Comparison of ENCODE assay signal across 16 cellular contexts in the genomic region with DNA sequence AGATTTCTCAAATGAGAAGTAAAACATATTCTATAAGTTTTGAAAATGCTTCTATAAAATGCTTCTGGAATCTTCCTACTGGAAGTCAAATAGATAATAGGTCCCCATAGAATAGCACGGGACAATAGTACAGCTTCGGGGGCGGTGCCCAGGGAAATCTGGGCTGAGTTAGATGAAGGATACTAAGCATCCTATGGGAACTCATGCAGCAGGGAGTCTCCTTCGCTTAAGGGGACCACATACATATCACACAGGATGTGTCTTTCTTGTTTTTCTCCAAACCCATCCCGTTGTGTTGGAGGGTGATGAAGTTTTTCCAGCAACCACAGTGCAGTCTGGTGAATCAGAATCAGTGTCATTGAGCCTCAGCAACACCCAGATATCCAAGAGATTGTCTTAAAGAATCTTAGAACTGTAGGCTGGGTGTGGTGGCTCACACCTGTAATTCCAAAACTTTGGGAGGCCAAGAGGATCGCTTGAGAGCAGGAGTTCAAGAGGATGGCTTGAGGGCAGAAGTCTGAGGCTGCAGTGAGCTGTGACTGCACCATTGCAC.
DNase-seq lines count a peak whose midpoint lies in the region; ATAC-seq lines count a peak whose summit lies in the region.
"Had no signal": no experiment of that assay in that cellular context is flagged by ENCODE, and none has a peak within 500 bp of the region (broad histone marks: within the 10 kb centered on the region; RNA-seq: fewer than 3 reads in every experiment).

No MANE protein-coding gene starts in this region.

- peak overlapping the region; percentile 72 for H3K27ac Mint-ChIP-seq in activated naive CD8-positive, alpha-beta T cell treated with anti-CD3 and anti-CD28 coated beads, Interleukin-2, amount 50 U/mL, for 24 hours
- H3K27ac Mint-ChIP-seq: dendritic cell treated with granulocyte-macrophage colony-stimulating factor and Interleukin-4, amounts not matched to agents 40 ng/mL and 50 ng/mL, for 4 days had no signal

- no peaks in the 10 kb centered on the region for H3K27me3 Mint-ChIP-seq in activated naive CD8-positive, alpha-beta T cell treated with anti-CD3 and anti-CD28 coated beads, Interleukin-2, amount 50 U/mL, for 24 hours
- H3K27me3 Mint-ChIP-seq: dendritic cell treated with granulocyte-macrophage colony-stimulating factor and Interleukin-4, amounts not matched to agents 40 ng/mL and 50 ng/mL, for 4 days; naive B cell had no signal

- in situ Hi-C loops in KBM-7 (cut with MboI; ENCODE audit: low pct_unique_long_range_greater_than_20kb, low sequenced_read_pairs) = no loop called here

- peaks cover 78% of the 10 kb centered on the region for H3K4me1 Mint-ChIP-seq in activated naive CD8-positive, alpha-beta T cell treated with anti-CD3 and anti-CD28 coated beads, Interleukin-2, amount 50 U/mL, for 24 hours

- H3K36me3 Mint-ChIP-seq in activated naive CD8-positive, alpha-beta T cell treated with anti-CD3 and anti-CD28 coated beads, Interleukin-2, amount 50 U/mL, for 24 hours (ENCODE audit: low read depth) = peaks cover 23% of the 10 kb centered on the region

- intact Hi-C loops in cardiac septum (cut with DNase I) = no loop called here

- ATAC-seq in activated naive CD8-positive, alpha-beta T cell treated with anti-CD3 and anti-CD28 coated beads, Interleukin-2, amount 50 U/mL, for 24 hours = peak; percentile 90
- no peak for ATAC-seq in HG03432 (IDR thresholded peaks at IDR 0.05; ENCODE audit: unreplicated experiment)
- ATAC-seq: HCT116, SK-N-SH treated with all-trans-retinoic acid at 6 μM for 48 hours had no signal

- peaks cover 16% of the 10 kb centered on the region for H3K9me3 Mint-ChIP-seq in activated naive CD8-positive, alpha-beta T cell treated with anti-CD3 and anti-CD28 coated beads, Interleukin-2, amount 50 U/mL, for 24 hours

- H3K4me3 Mint-ChIP-seq in activated naive CD8-positive, alpha-beta T cell treated with anti-CD3 and anti-CD28 coated beads, Interleukin-2, amount 50 U/mL, for 24 hours = peak overlapping the region; percentile 5
- H3K4me3 Mint-ChIP-seq: dendritic cell treated with granulocyte-macrophage colony-stimulating factor and Interleukin-4, amounts not matched to agents 40 ng/mL and 50 ng/mL, for 4 days; naive B cell had no signal

- peak; percentile 29 for DNase-seq in stimulated activated CD4-positive, alpha-beta T cell treated with anti-CD3 and anti-CD28 coated beads, Interleukin-2, amount 100 ng/mL, for 4 hours (ENCODE audit: low read depth)
- no peak for DNase-seq in stimulated activated CD4-positive, alpha-beta T cell treated with anti-CD3 and anti-CD28 coated beads, Interleukin-2, amount 100 ng/mL, for 48 hours
- DNase-seq in activated T-cell treated with anti-CD3 and anti-CD28 coated beads for 4 hours (peak; percentile 28), KBM-7 (no peak), cardiac septum (ENCODE audit: low spot score) (no peak)
- no peak for DNase-seq in activated naive CD8-positive, alpha-beta T cell treated with anti-CD3 and anti-CD28 coated beads, Interleukin-2, amount 50 U/mL, for 24 hours
- DNase-seq: brain microvascular endothelial cell, kidney glomerular epithelial cell, mammary epithelial cell, naive B cell, NCI-H1417, NCI-H524 treated with DMSO at 0.1 percent for 48 hours had no signal

Comparison
In these comparisons a context has a peak if more than half of its experiments do, and no peak if none do; other contexts are left out.
1. DNase-seq: peak in stimulated activated CD4-positive, alpha-beta T cell treated with anti-CD3 and anti-CD28 coated beads, Interleukin-2, amount 100 ng/mL, for 4 hours (single experiment) and activated T-cell treated with anti-CD3 and anti-CD28 coated beads for 4 hours (single experiment); none in stimulated activated CD4-positive, alpha-beta T cell treated with anti-CD3 and anti-CD28 coated beads, Interleukin-2, amount 100 ng/mL, for 48 hours (0 of 2), activated naive CD8-positive, alpha-beta T cell treated with anti-CD3 and anti-CD28 coated beads, Interleukin-2, amount 50 U/mL, for 24 hours (single experiment), KBM-7 (single experiment) and cardiac septum (single experiment).